ENCODE assay signal across 21 cellular contexts in genomic region chr6:147005499-147005898, GRCh38.
DNase-seq lines count a peak whose midpoint lies in the region; ATAC-seq, FAIRE-seq and TF ChIP-seq lines count a peak whose summit lies in the region.
"Had no signal": no experiment of that assay in that cellular context is flagged by ENCODE, and none has a peak within 500 bp of the region (broad histone marks: within the 10 kb centered on the region; RNA-seq: fewer than 3 reads in every experiment).

No MANE protein-coding gene starts in this region.

- no peaks in the 10 kb centered on the region for H3K27me3 Mint-ChIP-seq in activated CD4-positive, alpha-beta T cell treated with anti-CD3 and anti-CD28 coated beads for 36 hours
- no peaks in the 10 kb centered on the region for H3K27me3 Mint-ChIP-seq in neural crest cell (ENCODE audit: low read depth)
- H3K27me3 Mint-ChIP-seq: dendritic cell treated with granulocyte-macrophage colony-stimulating factor and Interleukin-4, amounts not matched to agents 40 ng/mL and 50 ng/mL, for 4 days had no signal

- H3K79me2 ChIP-seq in K562 (ENCODE audit: control insufficient read depth, insufficient read depth, low read length), result no peaks in the 10 kb centered on the region

- no peaks in the 10 kb centered on the region for H3K9me3 ChIP-seq in K562 (replicated peaks; ENCODE audit: control insufficient read depth, insufficient read depth, low read depth, low read length)
- H3K9me3 ChIP-seq: breast epithelium, gastrocnemius medialis, prostate gland had no signal

- TF ChIP-seq POLR2A in K562 (conservative IDR thresholded peaks at IDR 0.05), result no peak

- H2AFZ ChIP-seq in K562 (ENCODE audit: low read depth, low read length), result no peak overlapping the region

- no peak overlapping the region for H3K4me3 ChIP-seq in K562
- H3K4me3 ChIP-seq: breast epithelium, gastrocnemius medialis, prostate gland, smooth muscle cell had no signal

- in situ Hi-C loops in K562 (cut with MboI), result no loop called here
- in situ Hi-C loops in G401 (cut with HindIII; ENCODE audit: low sequenced_read_pairs), result no loop called here

- CTCF ChIA-PET in activated CD4-positive, alpha-beta T cell treated with anti-CD3 and anti-CD28 coated beads for 36 hours (lab: Charles Lee), result interaction anchor here (0.7 kb wide), 1 partner anchor 65 kb away, joined by 4 read pairs; no protein-coding TSS in a partner anchor
- CTCF ChIA-PET in K562 (lab: Yijun Ruan, JAX; ENCODE audit: low intra/inter-chr PET ratio), result no interaction called here

- H3K4me3 Mint-ChIP-seq in activated CD4-positive, alpha-beta T cell treated with anti-CD3 and anti-CD28 coated beads for 36 hours, result no peak overlapping the region
- H3K4me3 Mint-ChIP-seq in neural crest cell, result no peak overlapping the region
- H3K4me3 Mint-ChIP-seq: activated T-helper 17 cell treated with anti-CD3 and anti-CD28 coated beads, Interleukin-2, amount 50 U/mL, for 72 hours; dendritic cell treated with granulocyte-macrophage colony-stimulating factor and Interleukin-4, amounts not matched to agents 40 ng/mL and 50 ng/mL, for 4 days; natural killer cell had no signal

- H3K9me3 Mint-ChIP-seq in activated CD4-positive, alpha-beta T cell treated with anti-CD3 and anti-CD28 coated beads for 36 hours (ENCODE audit: low read depth), result peaks cover 7% of the 10 kb centered on the region
- no peaks in the 10 kb centered on the region for H3K9me3 Mint-ChIP-seq in neural crest cell
- H3K9me3 Mint-ChIP-seq: activated T-helper 17 cell treated with anti-CD3 and anti-CD28 coated beads, Interleukin-2, amount 50 U/mL, for 72 hours had no signal

- no peaks in the 10 kb centered on the region for H3K9me1 ChIP-seq in K562 (ENCODE audit: control insufficient read depth, insufficient read depth, low read length)

- no peak overlapping the region for H3K9ac ChIP-seq in K562 (ENCODE audit: insufficient read depth in 1 of 2, low read depth in 2 of 2, low read length in 2 of 2)

- no peak for TF ChIP-seq EP300 in K562 (IDR thresholded peaks at IDR 0.05; ENCODE audit: low read length)

- H3K27ac Mint-ChIP-seq in activated CD4-positive, alpha-beta T cell treated with anti-CD3 and anti-CD28 coated beads for 36 hours, result no peak overlapping the region
- no peak overlapping the region for H3K27ac Mint-ChIP-seq in neural crest cell (ENCODE audit: unreplicated experiment)
- H3K27ac Mint-ChIP-seq: activated T-helper 17 cell treated with anti-CD3 and anti-CD28 coated beads, Interleukin-2, amount 50 U/mL, for 72 hours; dendritic cell treated with granulocyte-macrophage colony-stimulating factor and Interleukin-4, amounts not matched to agents 40 ng/mL and 50 ng/mL, for 4 days; natural killer cell had no signal

- H3K27me3 ChIP-seq in K562 (ENCODE audit: control insufficient read depth in 2 of 2, insufficient read depth in 2 of 2, low read length in 2 of 2), result no peaks in the 10 kb centered on the region
- H3K27me3 ChIP-seq: breast epithelium, gastrocnemius medialis had no signal

- intact Hi-C loops in activated CD4-positive, alpha-beta T cell treated with anti-CD3 and anti-CD28 coated beads for 36 hours (cut with DNase I, micrococcal nuclease), result no loop called here
- intact Hi-C loops in K562 (cut with micrococcal nuclease), result no loop called here

- H4K20me1 ChIP-seq in K562 (replicated peaks; ENCODE audit: control insufficient read depth, insufficient read depth, low read length), result no peaks in the 10 kb centered on the region

- no peak overlapping the region for H3K4me2 ChIP-seq in K562 (ENCODE audit: insufficient read depth, low read length)
- H3K4me2 ChIP-seq: smooth muscle cell had no signal

- ATAC-seq in activated CD4-positive, alpha-beta T cell treated with anti-CD3 and anti-CD28 coated beads for 36 hours, result no peak
- peak; percentile 64 for ATAC-seq in K562
- ATAC-seq: activated CD4-positive, CD25-positive, alpha-beta regulatory T cell treated with anti-CD3 and anti-CD28 coated beads, Interleukin-2, amount 50 U/mL, for 24 hours; activated T-helper 17 cell treated with anti-CD3 and anti-CD28 coated beads, Interleukin-2, amount 50 U/mL, for 72 hours; gastrocnemius medialis; left cardiac atrium; natural killer cell had no signal

- no peaks in the 10 kb centered on the region for H3K36me3 ChIP-seq in K562 (ENCODE audit: control insufficient read depth, insufficient read depth, low read length)
- H3K36me3 ChIP-seq: breast epithelium, gastrocnemius medialis, prostate gland had no signal

- peak; percentile 13 for DNase-seq in activated CD4-positive, alpha-beta T cell treated with anti-CD3 and anti-CD28 coated beads for 36 hours
- no peak for DNase-seq in activated CD4-positive, alpha-beta T cell treated with anti-CD3 and anti-CD28 coated beads for 1 hour
- DNase-seq in HT-29 (ENCODE audit: low spot score) (peak; percentile 21), K562 (ENCODE audit: extremely low read depth in 1 of 4, low spot score in 3 of 4) (peak in 3 of 4 experiments; percentile 24 to 62 (median 27)), neural crest cell (ENCODE audit: low read depth, low spot score) (no peak), NCI-H2029 (lab: John Stamatoyannopoulos, UW) (no peak), G401 (ENCODE audit: low spot score) (no peak), NCI-H2171 (lab: John Stamatoyannopoulos, UW) (no peak)
- DNase-seq: gastrocnemius medialis; KG1; left cardiac atrium; natural killer cell; RPMI8226; stimulated activated CD4-positive, alpha-beta T cell treated with anti-CD3 and anti-CD28 coated beads, Interleukin-4, amount 100 ng/mL, for 4 hours; T-helper 9 cell had no signal

- TF ChIP-seq CTCF in K562 (IDR thresholded peaks at IDR 0.05 in 2 of 3, conservative IDR thresholded peaks at IDR 0.05 in 1 of 3; ENCODE audit: insufficient read depth in 2 of 3, low read depth in 1 of 3, low read length in 3 of 3) (peak; percentile 16 to 47 (median 43); a peak in 5 of 6 replicates), neural crest cell (conservative IDR thresholded peaks at IDR 0.05) (peak; percentile 25)

- H3K36me3 Mint-ChIP-seq in activated CD4-positive, alpha-beta T cell treated with anti-CD3 and anti-CD28 coated beads for 36 hours (ENCODE audit: low read depth), result no peaks in the 10 kb centered on the region
- no peaks in the 10 kb centered on the region for H3K36me3 Mint-ChIP-seq in neural crest cell (ENCODE audit: low read depth)

- FAIRE-seq in K562 (lab: Jason Lieb, UNC), result peak; percentile 29

- BruUV-seq in K562 (replicated peaks; lab: Mats Ljungman, UMichigan), result no TSS peak

- H3K4me1 ChIP-seq in K562 (replicated peaks in 1 of 2; ENCODE audit: control insufficient read depth in 2 of 2, insufficient read depth in 2 of 2, low read length in 2 of 2), result peaks cover 0 to 7% of the 10 kb centered on the region in 2 experiments; a peak in 2 of 5 replicates
- H3K4me1 ChIP-seq: breast epithelium, gastrocnemius medialis, prostate gland had no signal

- no peaks in the 10 kb centered on the region for H3K4me1 Mint-ChIP-seq in activated CD4-positive, alpha-beta T cell treated with anti-CD3 and anti-CD28 coated beads for 36 hours
- H3K4me1 Mint-ChIP-seq in neural crest cell, result peaks cover 7% of the 10 kb centered on the region
- H3K4me1 Mint-ChIP-seq: natural killer cell had no signal

- POLR2A ChIA-PET in activated CD4-positive, alpha-beta T cell treated with anti-CD3 and anti-CD28 coated beads for 36 hours (lab: Charles Lee), result no interaction called here
- POLR2A ChIA-PET in K562 (lab: Yijun Ruan, JAX), result interaction anchor here (0.6 to 1.3 kb wide), 5 partner anchors 14 to 197 kb away, joined by 3 read pairs; no protein-coding TSS in a partner anchor

- no peak overlapping the region for H3K27ac ChIP-seq in K562 (ENCODE audit: extremely low read depth, low read depth, low read length)
- H3K27ac ChIP-seq: breast epithelium, gastrocnemius medialis, prostate gland had no signal

- peak in 1 of 2 experiments; percentile 39; a peak in 1 of 4 replicates for TF ChIP-seq RAD21 in K562 (CRISPR knock-in tag; conservative IDR thresholded peaks at IDR 0.05 in 1 of 2, IDR thresholded peaks at IDR 0.05 in 1 of 2)

TF ChIP-seq in K562, 482 proteins besides CTCF, POLR2A, EP300 and RAD21 (continues in another document):
- TF ChIP-seq BHLHE40 (IDR thresholded peaks at IDR 0.05; ENCODE audit: low read length) (no peak), ARID4B (CRISPR knock-in tag; IDR thresholded peaks at IDR 0.05) (no peak), CTBP1 (IDR thresholded peaks at IDR 0.05; ENCODE audit: borderline replicate concordance) (no peak), MAFF (IDR thresholded peaks at IDR 0.05; ENCODE audit: low read length) (no peak), ZFP1 (CRISPR knock-in tag; IDR thresholded peaks at IDR 0.05) (no peak), TAL1 (IDR thresholded peaks at IDR 0.05) (peak; percentile 22; the same call in 1 of the 2 replicates), ZNF561 (CRISPR knock-in tag; conservative IDR thresholded peaks at IDR 0.05) (no peak), MCM7 (IDR thresholded peaks at IDR 0.05) (no peak), TRIM24 (IDR thresholded peaks at IDR 0.05) (peak in 1 of 2 experiments; percentile 17; a peak in 1 of 4 replicates)

Comparison
In these comparisons a context has a peak if more than half of its experiments do, and no peak if none do; other contexts are left out.
1. DNase-seq: peak in activated CD4-positive, alpha-beta T cell treated with anti-CD3 and anti-CD28 coated beads for 36 hours (single experiment), HT-29 (single experiment) and K562 (3 of 4); none in activated CD4-positive, alpha-beta T cell treated with anti-CD3 and anti-CD28 coated beads for 1 hour (single experiment), neural crest cell (single experiment), NCI-H2029 (single experiment), G401 (single experiment) and NCI-H2171 (single experiment).